Comparison of ENCODE assay signal across 13 cellular contexts in genomic region chr9:134339183-134339806, GRCh38. TPM values are rescaled to one million over a fixed set of nuclear protein-coding genes. Genes with fewer than 3 reads are reported as not detected.
DNase-seq lines count a peak whose midpoint lies in the region; ATAC-seq, FAIRE-seq and TF ChIP-seq lines count a peak whose summit lies in the region.
"Had no signal": no experiment of that assay in that cellular context is flagged by ENCODE, and none has a peak within 500 bp of the region (broad histone marks: within the 10 kb centered on the region; RNA-seq: fewer than 3 reads in every experiment).

No MANE protein-coding gene starts in this region.

- peaks cover 100% of the 10 kb centered on the region for H4K20me1 ChIP-seq in hepatocyte (ENCODE audit: insufficient read depth, poor library complexity, severe bottlenecking)

- H3K9me2 ChIP-seq in hepatocyte (replicated peaks; ENCODE audit: insufficient read depth), result no peaks in the 10 kb centered on the region

- TF ChIP-seq CTCF in HL-60 (IDR thresholded peaks at IDR 0.05; ENCODE audit: insufficient read depth, low read length) (no peak), body of pancreas (IDR thresholded peaks at IDR 0.05) (no peak), hepatocyte (IDR thresholded peaks at IDR 0.05; ENCODE audit: poor library complexity) (no peak)

- H3K36me3 ChIP-seq in body of pancreas (replicated peaks in 1 of 2; ENCODE audit: insufficient read depth in 1 of 2, low read depth in 2 of 2) (no peaks in the 10 kb centered on the region), hepatocyte (replicated peaks; ENCODE audit: insufficient read depth, low read depth) (no peaks in the 10 kb centered on the region), small intestine (ENCODE audit: control insufficient read depth in 2 of 2, insufficient read depth in 2 of 2, low read length in 2 of 2) (no peaks in the 10 kb centered on the region)

- peak; percentile 10 for ATAC-seq in body of pancreas
- no peak for ATAC-seq in HG03565 (IDR thresholded peaks at IDR 0.05; ENCODE audit: unreplicated experiment)
- no peak for ATAC-seq in GM18498 (IDR thresholded peaks at IDR 0.05; ENCODE audit: unreplicated experiment)
- no peak for ATAC-seq in GM18867 (IDR thresholded peaks at IDR 0.05; ENCODE audit: unreplicated experiment)
- ATAC-seq in GM19023 (IDR thresholded peaks at IDR 0.05; ENCODE audit: unreplicated experiment), result no peak

- peaks cover 100% of the 10 kb centered on the region for H3K4me1 ChIP-seq in body of pancreas
- peaks cover 46% of the 10 kb centered on the region for H3K4me1 ChIP-seq in hepatocyte (ENCODE audit: insufficient read depth)
- peaks cover 21 to 31% of the 10 kb centered on the region in 2 donors for H3K4me1 ChIP-seq in small intestine (ENCODE audit: control insufficient read depth in 2 of 2, insufficient read depth in 1 of 2, low read depth in 1 of 2, low read length in 1 of 2)

- intact Hi-C loops in body of pancreas (cut with DNase I), result no loop called here

- WGBS in body of pancreas, 2 donors, result 33 to 89% methylated on average over 3 to 17 of the region's 17 CpGs
- 80% methylated on average over 17 of the region's 17 CpGs for WGBS in hepatocyte (ENCODE audit: low lambda C conversion rate, missing lambda C conversion rate)
- 38 to 41% (median 39%) methylated on average over 14 to 17 of the region's 17 CpGs for WGBS in small intestine, 3 donors

- H3K4me3 ChIP-seq in HL-60 (replicated peaks; ENCODE audit: insufficient read depth, low read length), result no peak overlapping the region
- no peak overlapping the region for H3K4me3 ChIP-seq in body of pancreas
- H3K4me3 ChIP-seq in hepatocyte, result no peak overlapping the region
- H3K4me3 ChIP-seq in small intestine (ENCODE audit: low read depth in 1 of 2, low read length in 2 of 2), result no peak overlapping the region

- H3K9me3 ChIP-seq in body of pancreas, result no peaks in the 10 kb centered on the region
- H3K9me3 ChIP-seq in hepatocyte (ENCODE audit: low read depth), result no peaks in the 10 kb centered on the region
- no peaks in the 10 kb centered on the region for H3K9me3 ChIP-seq in small intestine (ENCODE audit: control insufficient read depth, low read depth)

- H2AFZ ChIP-seq in hepatocyte, result no peak overlapping the region

- H3K27me3 ChIP-seq in HL-60 (ENCODE audit: insufficient read depth, poor library complexity, severe bottlenecking) (no peaks in the 10 kb centered on the region), body of pancreas (no peaks in the 10 kb centered on the region), hepatocyte (no peaks in the 10 kb centered on the region), small intestine (ENCODE audit: control insufficient read depth in 2 of 2, insufficient read depth in 2 of 2, low read length in 2 of 2) (no peaks in the 10 kb centered on the region)

- peak overlapping the region; percentile 41 for H3K4me2 ChIP-seq in hepatocyte

- H3K27ac ChIP-seq in HL-60 (replicated peaks) (peak overlapping the region; percentile 96), body of pancreas (peak overlapping the region; percentile 70 to 90 (median 86)), hepatocyte (no peak overlapping the region), small intestine (ENCODE audit: low read depth in 1 of 2, low read length in 1 of 2) (peak overlapping the region; percentile 15 to 30)

- peaks cover 100% of the 10 kb centered on the region for H3K79me2 ChIP-seq in hepatocyte

- no peak for TF ChIP-seq POLR2A in body of pancreas (IDR thresholded peaks at IDR 0.05)

- DNase-seq in HL-60 (ENCODE audit: low read depth in 1 of 2, low spot score in 1 of 2), result no peak
- peak in 3 of 4 donors; percentile 51 to 54 (median 51) for DNase-seq in body of pancreas
- no peak for DNase-seq in hepatocyte (ENCODE audit: low spot score)
- DNase-seq in small intestine, result no peak
- DNase-seq: COR-L47; HCEC 1CT; NCI-H748 treated with DMSO at 0.1 percent for 48 hours; stimulated activated CD4-positive, alpha-beta T cell treated with anti-CD3 and anti-CD28 coated beads, Interleukin-4, amount 100 ng/mL, for 24 hours; T-helper 1 cell had no signal

- FAIRE-seq in small intestine (lab: Jason Lieb, UNC), result no peak

RNA-seq across cellular contexts. Expression of gene RXRA, which starts 13.0 kb away (rescaled TPM):
- total RNA-seq in body of pancreas, result 10 to 100 TPM; 31.4 to 41.9 TPM
- 32.5 and 35.9 TPM in 2 replicates for total RNA-seq in hepatocyte
- polyA plus RNA-seq in hepatocyte, result 34.3 and 41.6 TPM in 2 replicates
- polyA plus RNA-seq in small intestine, result 10 to 100 TPM; 30.8 to 48.3 (median 34.7) TPM

Comparison
In these comparisons a context has a peak if more than half of its experiments do, and no peak if none do; other contexts are left out.
1. DNase-seq: peak in body of pancreas (3 of 4); none in HL-60 (0 of 2), hepatocyte (single experiment) and small intestine (single experiment).